ENCODE assay signal across 17 cellular contexts in the genomic region with DNA sequence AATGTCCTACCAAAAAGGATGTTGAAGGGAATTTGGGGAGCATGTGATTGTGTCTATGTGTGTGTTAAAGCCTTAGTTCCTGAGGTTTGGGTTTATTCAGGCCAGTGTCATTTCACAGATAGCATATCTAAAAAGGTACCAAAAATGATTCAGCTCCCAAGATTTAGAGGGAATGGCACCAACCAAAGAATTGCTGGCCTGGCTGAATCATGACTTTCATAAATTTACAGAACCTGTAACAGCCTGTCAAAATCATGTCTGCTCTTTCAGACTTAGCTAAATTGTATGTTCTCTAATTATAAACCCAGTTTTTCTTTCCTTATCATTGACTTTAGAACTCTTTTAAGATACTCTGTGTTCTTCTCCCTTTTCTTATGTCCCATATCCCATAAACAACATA.
DNase-seq lines count a peak whose midpoint lies in the region; ATAC-seq, FAIRE-seq and TF ChIP-seq lines count a peak whose summit lies in the region.
"Had no signal": no experiment of that assay in that cellular context is flagged by ENCODE, and none has a peak within 500 bp of the region (broad histone marks: within the 10 kb centered on the region; RNA-seq: fewer than 3 reads in every experiment).

No MANE protein-coding gene starts in this region.

- H2AFZ ChIP-seq in keratinocyte (ENCODE audit: control insufficient read depth, low read length) = peak overlapping the region; percentile 22
- no peak overlapping the region for H2AFZ ChIP-seq in SK-N-SH (ENCODE audit: low read depth)

- H3K4me1 ChIP-seq in keratinocyte (ENCODE audit: control insufficient read depth, extremely low read depth, insufficient read depth, low read length) = peaks cover 13% of the 10 kb centered on the region
- H3K4me1 ChIP-seq in SK-N-SH (ENCODE audit: control insufficient read depth in 1 of 2, insufficient read depth in 2 of 2, low read depth in 1 of 2, low read length in 1 of 2) = no peaks in the 10 kb centered on the region
- H3K4me1 ChIP-seq: HAP-1 had no signal

- H3K9me3 ChIP-seq in keratinocyte (ENCODE audit: control insufficient read depth, low read depth, low read length) = no peaks in the 10 kb centered on the region
- 0 out of 2 replicates have a peak, but pooled peaks cover under 1% of the 10 kb centered on the region for H3K9me3 ChIP-seq in SK-N-SH
- H3K9me3 ChIP-seq: HAP-1 had no signal

- H3K4me2 ChIP-seq in keratinocyte (ENCODE audit: control insufficient read depth, extremely low read depth, insufficient read depth, low read depth, low read length) = no peak overlapping the region
- H3K4me2 ChIP-seq in SK-N-SH = no peak overlapping the region

- no peaks in the 10 kb centered on the region for H3F3A ChIP-seq in SK-N-SH (replicated peaks; ENCODE audit: insufficient read depth)

- no peak for ATAC-seq in GM19324 (IDR thresholded peaks at IDR 0.05; ENCODE audit: low FRiP score, unreplicated experiment)
- ATAC-seq: CD8-positive, alpha-beta T cell; K562 had no signal

- H4K20me1 ChIP-seq in keratinocyte (ENCODE audit: control insufficient read depth, extremely low read depth, insufficient read depth, low read length) (no peaks in the 10 kb centered on the region), SK-N-SH (ENCODE audit: insufficient read depth) (no peaks in the 10 kb centered on the region)

- no peaks in the 10 kb centered on the region for H3K36me3 ChIP-seq in bronchial epithelial cell (ENCODE audit: control insufficient read depth, insufficient read depth, low read length)
- no peaks in the 10 kb centered on the region for H3K36me3 ChIP-seq in keratinocyte (ENCODE audit: control insufficient read depth in 2 of 2, extremely low read depth in 1 of 2, insufficient read depth in 2 of 2, low read length in 2 of 2)
- H3K36me3 ChIP-seq in SK-N-SH (replicated peaks in 1 of 2; ENCODE audit: control insufficient read depth in 1 of 2, insufficient read depth in 2 of 2, low read length in 1 of 2) = no peaks in the 10 kb centered on the region
- H3K36me3 ChIP-seq: HAP-1 had no signal

- TF ChIP-seq RAD21 in SK-N-SH (IDR thresholded peaks at IDR 0.05; ENCODE audit: low read length) = no peak

- POLR2A ChIA-PET in RWPE1 (lab: Yijun Ruan, JAX; ENCODE audit: low non-redundant PET) = no interaction called here
- POLR2A ChIA-PET in SK-N-SH (lab: Yijun Ruan, JAX) = no interaction called here

- H3K79me2 ChIP-seq in keratinocyte (ENCODE audit: control insufficient read depth, insufficient read depth, low read length) = no peaks in the 10 kb centered on the region
- no peaks in the 10 kb centered on the region for H3K79me2 ChIP-seq in SK-N-SH (ENCODE audit: insufficient read depth)

- no peak overlapping the region for H3K4me3 ChIP-seq in bronchial epithelial cell (ENCODE audit: low read depth, low read length)
- no peak overlapping the region for H3K4me3 ChIP-seq in keratinocyte (ENCODE audit: control insufficient read depth in 2 of 3, extremely low read depth in 1 of 3, insufficient read depth in 2 of 3, low read depth in 1 of 3, low read length in 3 of 3)
- no peak overlapping the region for H3K4me3 ChIP-seq in SK-N-SH (ENCODE audit: low read depth in 2 of 2, low read length in 1 of 2)
- H3K4me3 ChIP-seq: HAP-1, K562 had no signal

- no peak overlapping the region for H3K27ac ChIP-seq in RWPE1
- H3K27ac ChIP-seq in keratinocyte (ENCODE audit: control insufficient read depth, insufficient read depth, low read length) = no peak overlapping the region
- no peak overlapping the region for H3K27ac ChIP-seq in SK-N-SH (ENCODE audit: low read depth in 2 of 2, low read length in 1 of 2)

- CTCF ChIA-PET in RWPE1 (lab: Yijun Ruan, JAX) (no interaction called here), SK-N-SH (lab: Yijun Ruan, JAX) (no interaction called here)

- no peaks in the 10 kb centered on the region for H3K9me2 ChIP-seq in SK-N-SH

- FAIRE-seq in HTR-8/SVneo (lab: Jason Lieb, UNC) (peak; percentile 20), bronchial epithelial cell (lab: Jason Lieb, UNC) (no peak), keratinocyte (lab: Jason Lieb, UNC) (peak; percentile 69)
- FAIRE-seq: A204.1, H1, K562 had no signal

- dilution Hi-C loops in keratinocyte (cut with MboI; ENCODE audit: extremely low pct_ligation_motif_present, low sequenced_read_pairs) = no loop called here

- H3K9me1 ChIP-seq in keratinocyte (ENCODE audit: control insufficient read depth, extremely low read depth, insufficient read depth, low read length) = no peaks in the 10 kb centered on the region

- no peak for TF ChIP-seq EP300 in SK-N-SH (IDR thresholded peaks at IDR 0.05; ENCODE audit: borderline replicate concordance in 1 of 2, low read depth in 1 of 2, low read length in 1 of 2)

- TF ChIP-seq CTCF in RWPE1 (conservative IDR thresholded peaks at IDR 0.05; ENCODE audit: low read depth) (no peak), bronchial epithelial cell (IDR thresholded peaks at IDR 0.05; ENCODE audit: insufficient read depth, low read length, severe bottlenecking) (no peak), keratinocyte (optimal IDR thresholded peaks at IDR 0.05 in 1 of 3, IDR thresholded peaks at IDR 0.05 in 1 of 3, conservative IDR thresholded peaks at IDR 0.05 in 1 of 3; ENCODE audit: extremely low read depth in 1 of 3, insufficient read depth in 2 of 3, low read length in 3 of 3) (no peak), SK-N-SH (IDR thresholded peaks at IDR 0.05) (no peak)

- H3K9ac ChIP-seq in keratinocyte (ENCODE audit: control insufficient read depth, extremely low read depth, insufficient read depth, low read length) (no peak overlapping the region), SK-N-SH (no peak overlapping the region)

- H3K27me3 ChIP-seq in bronchial epithelial cell (ENCODE audit: control insufficient read depth, insufficient read depth, low read length) (no peaks in the 10 kb centered on the region), keratinocyte (ENCODE audit: control insufficient read depth, extremely low read depth, insufficient read depth, low read length) (no peaks in the 10 kb centered on the region), SK-N-SH (ENCODE audit: insufficient read depth) (no peaks in the 10 kb centered on the region)

- DNase-seq in HTR-8/SVneo (ENCODE audit: insufficient read length, low spot score) (no peak), RWPE1 (ENCODE audit: low spot score) (peak; percentile 3), bronchial epithelial cell (ENCODE audit: low read depth) (peak; percentile 64), keratinocyte (ENCODE audit: low read depth, low spot score) (no peak), SK-N-SH (no peak), HCEC 1CT (no peak)
- DNase-seq: AML-193; Calu3; CD8-positive, alpha-beta T cell; DMS79 treated with DMSO at 0.1 percent for 48 hours; GF-D8; IMR-90 had no signal

TF ChIP-seq in SK-N-SH, 30 proteins besides CTCF, POLR2A, EP300 and RAD21:
- TF ChIP-seq NFIC (IDR thresholded peaks at IDR 0.05; ENCODE audit: borderline replicate concordance) (no peak), MXI1 (IDR thresholded peaks at IDR 0.05; ENCODE audit: low read depth, low read length) (no peak), POLR2AphosphoS5 (IDR thresholded peaks at IDR 0.05; ENCODE audit: low read depth, low read length) (no peak), YY1 (IDR thresholded peaks at IDR 0.05; ENCODE audit: low read depth) (no peak)

Comparison
In these comparisons a context has a peak if more than half of its experiments do, and no peak if none do; other contexts are left out.
1. DNase-seq: peak in RWPE1 (single experiment) and bronchial epithelial cell (single experiment); none in HTR-8/SVneo (single experiment), keratinocyte (single experiment), SK-N-SH (single experiment) and HCEC 1CT (single experiment).